Comparison of ENCODE assay signal across 1 cellular context in genomic region chr12:104604070-104604994, GRCh38.
TF ChIP-seq lines count a peak whose summit lies in the region.

No MANE protein-coding gene starts in this region.

TF ChIP-seq in GM23338, 12 proteins besides CTCF, POLR2A, EP300 and RAD21:
- TF ChIP-seq ZNF462 (CRISPR knock-in tag; IDR thresholded peaks at IDR 0.05) (no peak), ZNF331 (CRISPR knock-in tag; IDR thresholded peaks at IDR 0.05; ENCODE audit: low read depth) (no peak), ZNF114 (CRISPR knock-in tag; IDR thresholded peaks at IDR 0.05) (no peak), NANOG (IDR thresholded peaks at IDR 0.05; ENCODE audit: borderline replicate concordance) (no peak), EZH2 (IDR thresholded peaks at IDR 0.05; ENCODE audit: low read depth, unreplicated experiment) (no peak), STAT1 (IDR thresholded peaks at IDR 0.05; ENCODE audit: unreplicated experiment) (no peak), EZH2phosphoT487 (IDR thresholded peaks at IDR 0.05; ENCODE audit: unreplicated experiment) (no peak), REST (IDR thresholded peaks at IDR 0.05; ENCODE audit: unreplicated experiment) (no peak), CREB1 (CRISPR knock-in tag; IDR thresholded peaks at IDR 0.05; ENCODE audit: low read depth) (no peak), POLR2AphosphoS5 (IDR thresholded peaks at IDR 0.05; ENCODE audit: low read depth) (no peak), JUNB (IDR thresholded peaks at IDR 0.05; ENCODE audit: unreplicated experiment) (no peak)
- TF ChIP-seq, protein P1, sequence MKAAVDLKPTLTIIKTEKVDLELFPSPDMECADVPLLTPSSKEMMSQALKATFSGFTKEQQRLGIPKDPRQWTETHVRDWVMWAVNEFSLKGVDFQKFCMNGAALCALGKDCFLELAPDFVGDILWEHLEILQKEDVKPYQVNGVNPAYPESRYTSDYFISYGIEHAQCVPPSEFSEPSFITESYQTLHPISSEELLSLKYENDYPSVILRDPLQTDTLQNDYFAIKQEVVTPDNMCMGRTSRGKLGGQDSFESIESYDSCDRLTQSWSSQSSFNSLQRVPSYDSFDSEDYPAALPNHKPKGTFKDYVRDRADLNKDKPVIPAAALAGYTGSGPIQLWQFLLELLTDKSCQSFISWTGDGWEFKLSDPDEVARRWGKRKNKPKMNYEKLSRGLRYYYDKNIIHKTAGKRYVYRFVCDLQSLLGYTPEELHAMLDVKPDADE (IDR thresholded peaks at IDR 0.05): no peak
